In the genomic region with DNA sequence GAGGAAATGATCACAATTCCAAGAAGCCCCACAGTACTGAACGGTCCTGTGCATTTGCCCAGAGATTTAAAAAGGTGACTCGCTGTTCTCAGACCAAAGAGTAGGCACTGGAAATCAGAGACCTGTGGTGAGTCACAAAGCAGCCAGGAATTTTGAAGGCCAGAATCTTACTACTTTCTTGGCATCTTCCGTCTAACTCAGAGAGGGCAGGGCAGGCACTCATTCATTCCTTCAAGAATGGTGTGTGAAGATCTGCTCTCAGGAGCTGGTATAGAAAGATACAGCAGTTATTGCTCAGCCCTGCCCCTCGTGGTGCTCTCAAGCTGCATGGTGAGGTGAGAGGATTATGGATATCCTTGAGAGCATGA, we compare ENCODE assay signal across 25 cellular contexts. TPM values are rescaled to one million over a fixed set of nuclear protein-coding genes. Genes with fewer than 3 reads are reported as not detected.
DNase-seq lines count a peak whose midpoint lies in the region; FAIRE-seq and TF ChIP-seq lines count a peak whose summit lies in the region.
"Had no signal": no experiment of that assay in that cellular context is flagged by ENCODE, and none has a peak within 500 bp of the region (broad histone marks: within the 10 kb centered on the region; RNA-seq: fewer than 3 reads in every experiment).

No MANE protein-coding gene starts in this region.

- 52 to 71% (median 71%) methylated on average over 4 of the region's 4 CpGs for WGBS in small intestine, 3 donors

- no peaks in the 10 kb centered on the region for H3K36me3 ChIP-seq in WERI-Rb-1
- H3K36me3 ChIP-seq in small intestine (ENCODE audit: control insufficient read depth in 2 of 2, insufficient read depth in 2 of 2, low read length in 2 of 2) = no peaks in the 10 kb centered on the region
- H3K36me3 ChIP-seq: upper lobe of left lung had no signal

- no peaks in the 10 kb centered on the region for H3K9me3 ChIP-seq in WERI-Rb-1 (ENCODE audit: severe bottlenecking)
- no peaks in the 10 kb centered on the region for H3K9me3 ChIP-seq in small intestine (ENCODE audit: control insufficient read depth, low read depth)
- H3K9me3 ChIP-seq: upper lobe of left lung had no signal

- DNase-seq in H4 (ENCODE audit: low spot score) (peak; percentile 18), WERI-Rb-1 (peak; percentile 33), iris pigment epithelial cell (ENCODE audit: low read depth) (peak; percentile 27), NCI-H1048 (lab: John Stamatoyannopoulos, UW) (no peak), small intestine (no peak), SHP77 (lab: John Stamatoyannopoulos, UW) (no peak), NCI-H1694 (lab: John Stamatoyannopoulos, UW) (no peak)
- DNase-seq: ACHN; activated CD8-positive, alpha-beta T cell treated with anti-CD3 and anti-CD28 coated beads, Interleukin-2, amount 10 ng/mL, durations not matched to agents 7 days and 5 days; activated naive CD8-positive, alpha-beta T cell treated with anti-CD3 and anti-CD28 coated beads for 36 hours; activated T-cell treated with anti-CD3 and anti-CD28 coated beads, Interleukin-2, amount 50 U/mL, for 72 hours; effector CD8-positive, alpha-beta T cell; foreskin melanocyte; GF-D8; H7; naive thymus-derived CD4-positive, alpha-beta T cell; NCI-H2107; NCI-H748 treated with DMSO at 0.1 percent for 48 hours; posterior cingulate gyrus; stimulated activated CD4-positive, alpha-beta T cell treated with anti-CD3 and anti-CD28 coated beads, Interleukin-15, amount 100 ng/mL, for 24 hours; stimulated activated naive CD8-positive, alpha-beta T cell treated with anti-CD3 and anti-CD28 coated beads, Interleukin-15, amount 100 ng/mL, for 72 hours; upper lobe of left lung had no signal

- H3K4me3 ChIP-seq in WERI-Rb-1 (ENCODE audit: low read depth, low read length) = no peak overlapping the region
- H3K4me3 ChIP-seq in small intestine (ENCODE audit: low read depth in 1 of 2, low read length in 2 of 2) = no peak overlapping the region
- H3K4me3 ChIP-seq: upper lobe of left lung had no signal

- no peak overlapping the region for H3K27ac ChIP-seq in 22Rv1
- no peak overlapping the region for H3K27ac ChIP-seq in WERI-Rb-1
- H3K27ac ChIP-seq in small intestine (ENCODE audit: low read depth in 1 of 2, low read length in 1 of 2) = no peak overlapping the region
- H3K27ac ChIP-seq: upper lobe of left lung, VCaP had no signal

- H3K4me1 ChIP-seq in small intestine (ENCODE audit: control insufficient read depth in 2 of 2, insufficient read depth in 1 of 2, low read depth in 1 of 2, low read length in 1 of 2) = no peaks in the 10 kb centered on the region
- H3K4me1 ChIP-seq: upper lobe of left lung had no signal

- no peaks in the 10 kb centered on the region for H3K27me3 ChIP-seq in WERI-Rb-1 (ENCODE audit: insufficient read depth, low read depth, severe bottlenecking)
- no peaks in the 10 kb centered on the region for H3K27me3 ChIP-seq in small intestine (ENCODE audit: control insufficient read depth in 2 of 2, insufficient read depth in 2 of 2, low read length in 2 of 2)
- H3K27me3 ChIP-seq: upper lobe of left lung had no signal

- TF ChIP-seq CTCF in 22Rv1 (IDR thresholded peaks at IDR 0.05) (peak; percentile 16; the same call in 1 of the 2 replicates), WERI-Rb-1 (IDR thresholded peaks at IDR 0.05; ENCODE audit: low read depth, low read length) (peak; percentile 42)

- no peak for FAIRE-seq in small intestine (lab: Jason Lieb, UNC)
- FAIRE-seq: RCC 7860 had no signal

RNA-seq across cellular contexts. Expression of a gene that starts 57.9 kb away (rescaled TPM):
- 0.21 and 0.39 TPM in 2 replicates for total RNA-seq in H4 (2014; rRNA removed; shearing (Covaris generic))
- polyA plus RNA-seq in small intestine = under 1 TPM in 2 of 3 donors, not detected in 1; 0.16 to 0.27 TPM
- total RNA-seq: activated CD8-positive, alpha-beta T cell treated with anti-CD3 and anti-CD28 coated beads, Interleukin-2, amount 10 ng/mL, durations not matched to agents 7 days and 5 days; activated naive CD8-positive, alpha-beta T cell treated with anti-CD3 and anti-CD28 coated beads for 36 hours; activated T-cell treated with anti-CD3 and anti-CD28 coated beads, Interleukin-2, amount 50 U/mL, for 72 hours; H7; naive thymus-derived CD4-positive, alpha-beta T cell had no signal
- polyA plus RNA-seq: naive thymus-derived CD4-positive, alpha-beta T cell had no signal

Comparison
In these comparisons a context has a peak if more than half of its experiments do, and no peak if none do; other contexts are left out.
1. DNase-seq: peak in H4 (single experiment), WERI-Rb-1 (single experiment) and iris pigment epithelial cell (single experiment); none in NCI-H1048 (single experiment), small intestine (single experiment), SHP77 (0 of 2) and NCI-H1694 (single experiment).